ENCODE assay signal across 12 cellular contexts in genomic region chr16:85313541-85314208, GRCh38.
DNase-seq lines count a peak whose midpoint lies in the region; ATAC-seq and TF ChIP-seq lines count a peak whose summit lies in the region.
"Had no signal": no experiment of that assay in that cellular context is flagged by ENCODE, and none has a peak within 500 bp of the region (broad histone marks: within the 10 kb centered on the region; RNA-seq: fewer than 3 reads in every experiment).

No MANE protein-coding gene starts in this region.

- DNase-seq in CD4-positive, alpha-beta T cell: no peak
- DNase-seq in MV-4-11 (lab: John Stamatoyannopoulos, UW) (peak; percentile 18), esophagus muscularis mucosa (ENCODE audit: extremely low spot score) (no peak), prostate gland (ENCODE audit: low spot score) (peak; percentile 39), spleen (no peak)
- no peak for DNase-seq in stimulated activated effector memory CD8-positive, alpha-beta T cell treated with anti-CD3 and anti-CD28 coated beads, Interleukin-12 subunit alpha, Interleukin-12 subunit beta, amount 100 ng/mL, for 72 hours (ENCODE audit: low spot score in 2 of 2)
- no peak for DNase-seq in activated naive CD4-positive, alpha-beta T cell (lab: John Stamatoyannopoulos, UW)
- DNase-seq: activated CD4-positive, CD25-positive, alpha-beta regulatory T cell treated with anti-CD3 and anti-CD28 coated beads, Interleukin-2, amount 50 U/mL, for 72 hours; activated gamma-delta T cell; DND-41 had no signal

- no peaks in the 10 kb centered on the region for H3K27me3 Mint-ChIP-seq in CD4-positive, alpha-beta T cell

- H3K36me3 ChIP-seq in esophagus muscularis mucosa (no peaks in the 10 kb centered on the region), prostate gland (no peaks in the 10 kb centered on the region), spleen (no peaks in the 10 kb centered on the region)

- WGBS in esophagus muscularis mucosa: 79% methylated on average over 7 of the region's 9 CpGs
- 36% methylated on average over 9 of the region's 9 CpGs for WGBS in prostate gland
- 46 to 62% (median 53%) methylated on average over 7 to 9 of the region's 9 CpGs for WGBS in spleen, 5 donors

- H3K4me1 ChIP-seq in esophagus muscularis mucosa (peaks cover 24 to 88% (median 72%) of the 10 kb centered on the region in 4 donors), prostate gland (replicated peaks) (no peaks in the 10 kb centered on the region), spleen (peaks cover 29 to 75% (median 62%) of the 10 kb centered on the region in 6 donors)

- H3K27ac Mint-ChIP-seq in CD4-positive, alpha-beta T cell: peak overlapping the region; percentile 30
- H3K27ac Mint-ChIP-seq in stimulated activated effector memory CD8-positive, alpha-beta T cell treated with anti-CD3 and anti-CD28 coated beads, Interleukin-12 subunit alpha, Interleukin-12 subunit beta, amount 100 ng/mL, for 72 hours: no peak overlapping the region
- H3K27ac Mint-ChIP-seq: natural killer cell treated with Interleukin-12 subunit alpha and Interleukin-12 subunit beta and Interleukin-15 and Interleukin-18, amount 100 ng/mL, for 72 hours had no signal

- intact Hi-C loops in CD4-positive, alpha-beta T cell (cut with DNase I, micrococcal nuclease): no loop called here
- intact Hi-C loops in esophagus muscularis mucosa (cut with DNase I) (loop anchor here (10.0 kb wide), 1 partner anchor 301 kb away; the partner anchor contains the start of gene GSE1), prostate gland (cut with DNase I) (no loop called here), spleen (cut with DNase I; ENCODE audit: low total_unique reads) (no loop called here)

- H3K4me1 Mint-ChIP-seq in CD4-positive, alpha-beta T cell (ENCODE audit: low read depth): peaks cover 33% of the 10 kb centered on the region
- peaks cover 15% of the 10 kb centered on the region for H3K4me1 Mint-ChIP-seq in stimulated activated effector memory CD8-positive, alpha-beta T cell treated with anti-CD3 and anti-CD28 coated beads, Interleukin-12 subunit alpha, Interleukin-12 subunit beta, amount 100 ng/mL, for 72 hours

- POLR2A ChIA-PET in CD4-positive, alpha-beta T cell (lab: Charles Lee): no interaction called here

- TF ChIP-seq POLR2A in esophagus muscularis mucosa (IDR thresholded peaks at IDR 0.05; ENCODE audit: low read depth) (no peak), prostate gland (IDR thresholded peaks at IDR 0.05) (no peak), spleen (IDR thresholded peaks at IDR 0.05) (no peak)

- no peak for TF ChIP-seq CTCF in CD4-positive, alpha-beta T cell (IDR thresholded peaks at IDR 0.05)
- TF ChIP-seq CTCF in esophagus muscularis mucosa (IDR thresholded peaks at IDR 0.05) (no peak), prostate gland (IDR thresholded peaks at IDR 0.05) (no peak), spleen (IDR thresholded peaks at IDR 0.05 in 8 of 11, conservative IDR thresholded peaks at IDR 0.05 in 3 of 11) (no peak)

- no peaks in the 10 kb centered on the region for H3K36me3 Mint-ChIP-seq in CD4-positive, alpha-beta T cell (ENCODE audit: low read depth)
- H3K36me3 Mint-ChIP-seq in stimulated activated effector memory CD8-positive, alpha-beta T cell treated with anti-CD3 and anti-CD28 coated beads, Interleukin-12 subunit alpha, Interleukin-12 subunit beta, amount 100 ng/mL, for 72 hours: no peaks in the 10 kb centered on the region
- H3K36me3 Mint-ChIP-seq: natural killer cell treated with Interleukin-12 subunit alpha and Interleukin-12 subunit beta and Interleukin-15 and Interleukin-18, amount 100 ng/mL, for 72 hours had no signal

- H3K4me3 Mint-ChIP-seq in CD4-positive, alpha-beta T cell: no peak overlapping the region
- no peak overlapping the region for H3K4me3 Mint-ChIP-seq in stimulated activated effector memory CD8-positive, alpha-beta T cell treated with anti-CD3 and anti-CD28 coated beads, Interleukin-12 subunit alpha, Interleukin-12 subunit beta, amount 100 ng/mL, for 72 hours
- H3K4me3 Mint-ChIP-seq: natural killer cell treated with Interleukin-12 subunit alpha and Interleukin-12 subunit beta and Interleukin-15 and Interleukin-18, amount 100 ng/mL, for 72 hours had no signal

- H3K9me3 ChIP-seq in CD4-positive, alpha-beta T cell (ENCODE audit: control insufficient read depth, low read length): no peaks in the 10 kb centered on the region
- H3K9me3 ChIP-seq in esophagus muscularis mucosa: no peaks in the 10 kb centered on the region
- no peaks in the 10 kb centered on the region for H3K9me3 ChIP-seq in prostate gland
- no peaks in the 10 kb centered on the region for H3K9me3 ChIP-seq in spleen

- CTCF ChIA-PET in CD4-positive, alpha-beta T cell (lab: Charles Lee): no interaction called here

- no peaks in the 10 kb centered on the region for H3K27me3 ChIP-seq in CD4-positive, alpha-beta T cell (ENCODE audit: control insufficient read depth, insufficient read depth, low read length)
- H3K27me3 ChIP-seq in esophagus muscularis mucosa (no peaks in the 10 kb centered on the region), prostate gland (replicated peaks; ENCODE audit: insufficient read depth) (no peaks in the 10 kb centered on the region), spleen (replicated peaks in 1 of 7) (peaks cover 0 to 16% (median 0%) of the 10 kb centered on the region in 7 donors)

- ATAC-seq in CD4-positive, alpha-beta T cell (ENCODE audit: poor library complexity): no peak
- no peak for ATAC-seq in HG02571 (IDR thresholded peaks at IDR 0.05; ENCODE audit: unreplicated experiment)
- ATAC-seq in stimulated activated effector memory CD8-positive, alpha-beta T cell treated with anti-CD3 and anti-CD28 coated beads, Interleukin-12 subunit alpha, Interleukin-12 subunit beta, amount 100 ng/mL, for 72 hours: no peak
- ATAC-seq: natural killer cell treated with Interleukin-12 subunit alpha and Interleukin-12 subunit beta and Interleukin-15 and Interleukin-18, amount 100 ng/mL, for 72 hours had no signal

- no peaks in the 10 kb centered on the region for H3K9me3 Mint-ChIP-seq in CD4-positive, alpha-beta T cell
- no peaks in the 10 kb centered on the region for H3K9me3 Mint-ChIP-seq in stimulated activated effector memory CD8-positive, alpha-beta T cell treated with anti-CD3 and anti-CD28 coated beads, Interleukin-12 subunit alpha, Interleukin-12 subunit beta, amount 100 ng/mL, for 72 hours
- H3K9me3 Mint-ChIP-seq: natural killer cell treated with Interleukin-12 subunit alpha and Interleukin-12 subunit beta and Interleukin-15 and Interleukin-18, amount 100 ng/mL, for 72 hours had no signal

- H3K4me3 ChIP-seq in esophagus muscularis mucosa (no peak overlapping the region), prostate gland (no peak overlapping the region), spleen (no peak overlapping the region)

- H3K27ac ChIP-seq in CD4-positive, alpha-beta T cell (ENCODE audit: low read depth, low read length): no peak overlapping the region
- peak overlapping the region in 3 of 4 donors; percentile 11 to 36 (median 17) for H3K27ac ChIP-seq in esophagus muscularis mucosa (replicated peaks in 1 of 4)
- H3K27ac ChIP-seq in prostate gland: peak overlapping the region in 1 of 2 donors; percentile 9
- peak overlapping the region in 1 of 8 donors; percentile 0 for H3K27ac ChIP-seq in spleen

- TF ChIP-seq EP300 in esophagus muscularis mucosa (IDR thresholded peaks at IDR 0.05): no peak

Comparison
In these comparisons a context has a peak if more than half of its experiments do, and no peak if none do; other contexts are left out.
1. DNase-seq: peak in MV-4-11 (single experiment) and prostate gland (single experiment); none in CD4-positive, alpha-beta T cell (0 of 10), esophagus muscularis mucosa (single experiment), stimulated activated effector memory CD8-positive, alpha-beta T cell treated with anti-CD3 and anti-CD28 coated beads, Interleukin-12 subunit alpha, Interleukin-12 subunit beta, amount 100 ng/mL, for 72 hours (0 of 2), activated naive CD4-positive, alpha-beta T cell (0 of 4) and spleen (single experiment).